ENCODE assay signal across 20 cellular contexts in genomic region chr3:101131767-101132166, GRCh38.
DNase-seq lines count a peak whose midpoint lies in the region; ATAC-seq, FAIRE-seq and TF ChIP-seq lines count a peak whose summit lies in the region.
"Had no signal": no experiment of that assay in that cellular context is flagged by ENCODE, and none has a peak within 500 bp of the region (broad histone marks: within the 10 kb centered on the region; RNA-seq: fewer than 3 reads in every experiment).

No MANE protein-coding gene starts in this region.

- H3K79me2 ChIP-seq in KMS-11 (ENCODE audit: insufficient read depth, low read depth) (no peaks in the 10 kb centered on the region), K562 (ENCODE audit: control insufficient read depth, insufficient read depth, low read length) (no peaks in the 10 kb centered on the region), keratinocyte (ENCODE audit: control insufficient read depth, insufficient read depth, low read length) (no peaks in the 10 kb centered on the region)

- no peak overlapping the region for H2AFZ ChIP-seq in KMS-11 (ENCODE audit: low read depth)
- no peak overlapping the region for H2AFZ ChIP-seq in K562 (ENCODE audit: low read depth, low read length)
- H2AFZ ChIP-seq in keratinocyte (ENCODE audit: control insufficient read depth, low read length), result no peak overlapping the region

- FAIRE-seq in K562 (lab: Jason Lieb, UNC) (no peak), keratinocyte (lab: Jason Lieb, UNC) (no peak)
- FAIRE-seq: urothelium cell line had no signal

- H3K9me3 ChIP-seq in K562 (replicated peaks; ENCODE audit: control insufficient read depth, insufficient read depth, low read depth, low read length) (no peaks in the 10 kb centered on the region), keratinocyte (ENCODE audit: control insufficient read depth, low read depth, low read length) (no peaks in the 10 kb centered on the region)
- H3K9me3 ChIP-seq: breast epithelium, left ventricle myocardium inferior had no signal

- no peak for TF ChIP-seq EP300 in K562 (IDR thresholded peaks at IDR 0.05; ENCODE audit: low read length)

- H3K9me1 ChIP-seq in K562 (ENCODE audit: control insufficient read depth, insufficient read depth, low read length), result no peaks in the 10 kb centered on the region
- H3K9me1 ChIP-seq in keratinocyte (ENCODE audit: control insufficient read depth, extremely low read depth, insufficient read depth, low read length), result no peaks in the 10 kb centered on the region

- no peak for TF ChIP-seq POLR2A in K562 (conservative IDR thresholded peaks at IDR 0.05)

- BruUV-seq in K562 (replicated peaks; lab: Mats Ljungman, UMichigan), result no TSS peak

- H3K27me3 ChIP-seq in KMS-11 (ENCODE audit: insufficient read depth, low read depth), result peaks cover 9% of the 10 kb centered on the region; the same call in 1 of the 2 replicates
- H3K27me3 ChIP-seq in K562 (ENCODE audit: control insufficient read depth in 2 of 2, insufficient read depth in 2 of 2, low read length in 2 of 2), result no peaks in the 10 kb centered on the region
- no peaks in the 10 kb centered on the region for H3K27me3 ChIP-seq in keratinocyte (ENCODE audit: control insufficient read depth, extremely low read depth, insufficient read depth, low read length)
- H3K27me3 ChIP-seq: breast epithelium had no signal

- in situ Hi-C loops in K562 (cut with MboI), result no loop called here

- POLR2A ChIA-PET in K562 (lab: Yijun Ruan, JAX), result no interaction called here

- DNase-seq in DMS 273 (lab: John Stamatoyannopoulos, UW; ENCODE audit: unreplicated experiment) (peak; percentile 14), DMS 273 treated with DMSO at 0.1 percent for 48 hours (lab: John Stamatoyannopoulos, UW) (no peak), K562 (ENCODE audit: extremely low read depth in 1 of 4, low spot score in 3 of 4) (peak in 1 of 4 experiments; percentile 10), keratinocyte (ENCODE audit: low read depth, low spot score) (no peak), GM19238 (ENCODE audit: insufficient read length, low spot score) (no peak)
- DNase-seq: 8988T; activated CD4-positive, alpha-beta T cell treated with anti-CD3 and anti-CD28 coated beads for 1 hour; activated naive CD8-positive, alpha-beta T cell treated with anti-CD3 and anti-CD28 coated beads, Interleukin-2, amount 50 U/mL, for 24 hours; left ventricle myocardium inferior; NCI-H1694; nucleus accumbens; stimulated activated CD4-positive, alpha-beta T cell treated with anti-CD3 and anti-CD28 coated beads, Interleukin-4, amount 100 ng/mL, for 4 hours; T-helper 9 cell had no signal

- ATAC-seq in K562 (peak; percentile 65), HG03442 (IDR thresholded peaks at IDR 0.05; ENCODE audit: unreplicated experiment) (no peak)
- ATAC-seq in activated CD4-positive, CD25-positive, alpha-beta regulatory T cell treated with anti-CD3 and anti-CD28 coated beads, Interleukin-2, amount 50 U/mL, for 24 hours, result no peak
- ATAC-seq: activated naive CD8-positive, alpha-beta T cell treated with anti-CD3 and anti-CD28 coated beads, Interleukin-2, amount 50 U/mL, for 24 hours; activated T-helper 17 cell treated with anti-CD3 and anti-CD28 coated beads, Interleukin-2, amount 50 U/mL, for 72 hours; SK-N-SH treated with all-trans-retinoic acid at 6 μM for 48 hours had no signal

- H4K20me1 ChIP-seq in KMS-11 (ENCODE audit: insufficient read depth) (no peaks in the 10 kb centered on the region), K562 (replicated peaks; ENCODE audit: control insufficient read depth, insufficient read depth, low read length) (no peaks in the 10 kb centered on the region), keratinocyte (ENCODE audit: control insufficient read depth, extremely low read depth, insufficient read depth, low read length) (no peaks in the 10 kb centered on the region)

- H3K27ac ChIP-seq in KMS-11 (no peak overlapping the region), K562 (ENCODE audit: extremely low read depth, low read depth, low read length) (no peak overlapping the region), keratinocyte (ENCODE audit: control insufficient read depth, insufficient read depth, low read length) (no peak overlapping the region)
- H3K27ac ChIP-seq: breast epithelium, left ventricle myocardium inferior had no signal

- H3K36me3 ChIP-seq in KMS-11 (ENCODE audit: insufficient read depth) (no peaks in the 10 kb centered on the region), K562 (ENCODE audit: control insufficient read depth, insufficient read depth, low read length) (no peaks in the 10 kb centered on the region), keratinocyte (ENCODE audit: control insufficient read depth in 2 of 2, extremely low read depth in 1 of 2, insufficient read depth in 2 of 2, low read length in 2 of 2) (no peaks in the 10 kb centered on the region)
- H3K36me3 ChIP-seq: breast epithelium, left ventricle myocardium inferior had no signal

- H3K4me2 ChIP-seq in KMS-11 (no peak overlapping the region), K562 (ENCODE audit: insufficient read depth, low read length) (no peak overlapping the region), keratinocyte (ENCODE audit: control insufficient read depth, extremely low read depth, insufficient read depth, low read depth, low read length) (no peak overlapping the region)

- no peak overlapping the region for H3K4me3 ChIP-seq in KMS-11 (IDR thresholded peaks at IDR 0.05; ENCODE audit: insufficient read depth, low read depth, low read length)
- H3K4me3 ChIP-seq in K562, result no peak overlapping the region
- H3K4me3 ChIP-seq in keratinocyte (ENCODE audit: control insufficient read depth in 2 of 3, extremely low read depth in 1 of 3, insufficient read depth in 2 of 3, low read depth in 1 of 3, low read length in 3 of 3), result no peak overlapping the region
- H3K4me3 ChIP-seq: breast epithelium, left ventricle myocardium inferior had no signal

- peak; percentile 33; the same call in 1 of the 2 replicates for TF ChIP-seq CTCF in KMS-11 (conservative IDR thresholded peaks at IDR 0.05; ENCODE audit: low read depth, low read length)
- peak in 2 of 3 experiments; percentile 23 to 30; a peak in 1 of 6 replicates for TF ChIP-seq CTCF in K562 (IDR thresholded peaks at IDR 0.05 in 2 of 3, conservative IDR thresholded peaks at IDR 0.05 in 1 of 3; ENCODE audit: insufficient read depth in 2 of 3, low read depth in 1 of 3, low read length in 3 of 3)
- TF ChIP-seq CTCF in keratinocyte (optimal IDR thresholded peaks at IDR 0.05 in 1 of 3, IDR thresholded peaks at IDR 0.05 in 1 of 3, conservative IDR thresholded peaks at IDR 0.05 in 1 of 3; ENCODE audit: extremely low read depth in 1 of 3, insufficient read depth in 2 of 3, low read length in 3 of 3), result peak in 2 of 3 experiments; percentile 6 to 12

- intact Hi-C loops in K562 (cut with micrococcal nuclease), result no loop called here

- H3K4me1 ChIP-seq in KMS-11 (ENCODE audit: low read depth, poor library complexity, severe bottlenecking), result peaks cover 31% of the 10 kb centered on the region
- H3K4me1 ChIP-seq in K562 (replicated peaks in 1 of 2; ENCODE audit: control insufficient read depth in 2 of 2, insufficient read depth in 2 of 2, low read length in 2 of 2), result no peaks in the 10 kb centered on the region; a peak in 1 of 5 replicates
- H3K4me1 ChIP-seq in keratinocyte (ENCODE audit: control insufficient read depth, extremely low read depth, insufficient read depth, low read length), result peaks cover 11% of the 10 kb centered on the region
- H3K4me1 ChIP-seq: breast epithelium, left ventricle myocardium inferior had no signal

- TF ChIP-seq RAD21 in K562 (CRISPR knock-in tag; conservative IDR thresholded peaks at IDR 0.05 in 1 of 2, IDR thresholded peaks at IDR 0.05 in 1 of 2), result no peak

- H3K9ac ChIP-seq in KMS-11, result no peak overlapping the region
- no peak overlapping the region for H3K9ac ChIP-seq in K562 (ENCODE audit: insufficient read depth in 1 of 2, low read depth in 2 of 2, low read length in 2 of 2)
- H3K9ac ChIP-seq in keratinocyte (ENCODE audit: control insufficient read depth, extremely low read depth, insufficient read depth, low read length), result no peak overlapping the region

- dilution Hi-C loops in keratinocyte (cut with MboI; ENCODE audit: extremely low pct_ligation_motif_present, low sequenced_read_pairs), result no loop called here

- WGBS in K562 (ENCODE audit: insufficient coverage, low coverage, missing lambda C conversion rate), result 21% methylated on average over 2 of the region's 2 CpGs

- CTCF ChIA-PET in K562 (lab: Yijun Ruan, JAX; ENCODE audit: low intra/inter-chr PET ratio), result no interaction called here

TF ChIP-seq in K562, 482 proteins besides CTCF, POLR2A, EP300 and RAD21:
- TF ChIP-seq CBX8 (IDR thresholded peaks at IDR 0.05; ENCODE audit: borderline replicate concordance, extremely low read depth, low read depth, low read length, poor library complexity, severe bottlenecking), result no peak
- TF ChIP-seq ELF4 (CRISPR knock-in tag; IDR thresholded peaks at IDR 0.05), result no peak
- TF ChIP-seq TEAD1 (CRISPR knock-in tag; IDR thresholded peaks at IDR 0.05), result no peak
- TF ChIP-seq POLR3G (IDR thresholded peaks at IDR 0.05; ENCODE audit: extremely low read depth, insufficient read length, insufficient replicate concordance), result no peak
- TF ChIP-seq, protein P1, sequence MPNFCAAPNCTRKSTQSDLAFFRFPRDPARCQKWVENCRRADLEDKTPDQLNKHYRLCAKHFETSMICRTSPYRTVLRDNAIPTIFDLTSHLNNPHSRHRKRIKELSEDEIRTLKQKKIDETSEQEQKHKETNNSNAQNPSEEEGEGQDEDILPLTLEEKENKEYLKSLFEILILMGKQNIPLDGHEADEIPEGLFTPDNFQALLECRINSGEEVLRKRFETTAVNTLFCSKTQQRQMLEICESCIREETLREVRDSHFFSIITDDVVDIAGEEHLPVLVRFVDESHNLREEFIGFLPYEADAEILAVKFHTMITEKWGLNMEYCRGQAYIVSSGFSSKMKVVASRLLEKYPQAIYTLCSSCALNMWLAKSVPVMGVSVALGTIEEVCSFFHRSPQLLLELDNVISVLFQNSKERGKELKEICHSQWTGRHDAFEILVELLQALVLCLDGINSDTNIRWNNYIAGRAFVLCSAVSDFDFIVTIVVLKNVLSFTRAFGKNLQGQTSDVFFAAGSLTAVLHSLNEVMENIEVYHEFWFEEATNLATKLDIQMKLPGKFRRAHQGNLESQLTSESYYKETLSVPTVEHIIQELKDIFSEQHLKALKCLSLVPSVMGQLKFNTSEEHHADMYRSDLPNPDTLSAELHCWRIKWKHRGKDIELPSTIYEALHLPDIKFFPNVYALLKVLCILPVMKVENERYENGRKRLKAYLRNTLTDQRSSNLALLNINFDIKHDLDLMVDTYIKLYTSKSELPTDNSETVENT (CRISPR knock-in tag; IDR thresholded peaks at IDR 0.05), result no peak
- no peak for TF ChIP-seq XRCC5 (IDR thresholded peaks at IDR 0.05; ENCODE audit: low read depth, low read length)
- TF ChIP-seq XRCC4 (IDR thresholded peaks at IDR 0.05; ENCODE audit: extremely low read depth, insufficient read depth, insufficient read length), result no peak
- TF ChIP-seq ZNF263 (CRISPR knock-in tag; IDR thresholded peaks at IDR 0.05; ENCODE audit: borderline replicate concordance), result no peak
- no peak for TF ChIP-seq TCFL5 (CRISPR knock-in tag; conservative IDR thresholded peaks at IDR 0.05)
TF ChIP-seq in K562: peak in this region for 0.
